Comparison of ENCODE assay signal across 9 cellular contexts in genomic region chr2:71332413-71332866, GRCh38. TPM values are rescaled to one million over a fixed set of nuclear protein-coding genes. Genes with fewer than 3 reads are reported as not detected.
A peak's percentile ranks its signal among the peaks of the same experiment; 100 is the strongest.
DNase-seq lines count a peak whose midpoint lies in the region; ATAC-seq and TF ChIP-seq lines count a peak whose summit lies in the region.
"Had no signal": no experiment of that assay in that cellular context is flagged by ENCODE, and none has a peak within 500 bp of the region (broad histone marks: within the 10 kb centered on the region; RNA-seq: fewer than 3 reads in every experiment).

No MANE protein-coding gene starts in this region.

- H3K4me1 ChIP-seq in GM23248 (ENCODE audit: insufficient read depth) (peaks cover 26% of the 10 kb centered on the region), SJSA1 (replicated peaks) (peaks cover 12% of the 10 kb centered on the region; the same call in 1 of the 2 replicates), skeletal muscle satellite cell (ENCODE audit: control insufficient read depth, insufficient read depth, low read length) (peaks cover 24% of the 10 kb centered on the region)

- H3K9ac ChIP-seq in GM23248 (peak overlapping the region; percentile 99), skeletal muscle satellite cell (ENCODE audit: low read depth, low read length) (peak overlapping the region; percentile 99)

- H3K4me3 ChIP-seq in GM23248 (peak overlapping the region; percentile 93), SJSA1 (peak overlapping the region; percentile 84), fibroblast of villous mesenchyme (ENCODE audit: low read depth, low read length) (peak overlapping the region; percentile 99), skeletal muscle satellite cell (ENCODE audit: low read length) (peak overlapping the region; percentile 100)

- H3K27me3 ChIP-seq in GM23248 (replicated peaks; ENCODE audit: insufficient read depth) (no peaks in the 10 kb centered on the region), SJSA1 (replicated peaks) (no peaks in the 10 kb centered on the region), skeletal muscle satellite cell (ENCODE audit: control insufficient read depth, insufficient read depth, low read length) (no peaks in the 10 kb centered on the region)

- H2AFZ ChIP-seq in GM23248: peak overlapping the region; percentile 81

- WGBS in GM23248 (ENCODE audit: low coverage in 1 of 2, low lambda C conversion rate in 2 of 2, missing lambda C conversion rate in 2 of 2), 2 experiments: 0 to 2% methylated on average over 8 of the region's 8 CpGs

- peaks cover 20% of the 10 kb centered on the region for H3F3A ChIP-seq in GM23248 (ENCODE audit: insufficient read depth)

- H3K4me2 ChIP-seq in GM23248 (ENCODE audit: unreplicated experiment) (peak overlapping the region; percentile 92), skeletal muscle satellite cell (ENCODE audit: low read length) (peak overlapping the region; percentile 81)

- H3K9me3 ChIP-seq in GM23248 (ENCODE audit: low read depth) (no peaks in the 10 kb centered on the region), SJSA1 (replicated peaks) (no peaks in the 10 kb centered on the region), skeletal muscle satellite cell (replicated peaks; ENCODE audit: low read length) (no peaks in the 10 kb centered on the region)

- no peak for TF ChIP-seq CTCF in fibroblast of villous mesenchyme (IDR thresholded peaks at IDR 0.05; ENCODE audit: insufficient read depth, low read depth, low read length)

- H3K9me2 ChIP-seq in GM23248 (ENCODE audit: insufficient read depth): no peaks in the 10 kb centered on the region

- in situ Hi-C loops in GM23248 (cut with MboI): no loop called here

- no peak for ATAC-seq in GM18873 (IDR thresholded peaks at IDR 0.05; ENCODE audit: low FRiP score, unreplicated experiment)
- no peak for ATAC-seq in HG02884 (IDR thresholded peaks at IDR 0.05; ENCODE audit: unreplicated experiment)

- DNase-seq in GM23248: no peak
- no peak for DNase-seq in SJSA1 (ENCODE audit: low read depth in 1 of 2, low spot score in 2 of 2)
- no peak for DNase-seq in fibroblast of villous mesenchyme (ENCODE audit: low read depth)
- no peak for DNase-seq in 8988T
- no peak for DNase-seq in activated effector memory CD4-positive, alpha-beta T cell treated with anti-CD3 and anti-CD28 coated beads, Interleukin-2, amount 50 U/mL, for 16 hours
- DNase-seq: NCI-H1930 had no signal

- H3K27ac ChIP-seq in GM23248 (peak overlapping the region; percentile 83), SJSA1 (peak overlapping the region; percentile 81)

- H3K79me2 ChIP-seq in GM23248 (ENCODE audit: insufficient read depth): peaks cover 59% of the 10 kb centered on the region

- H3K36me3 ChIP-seq in GM23248 (ENCODE audit: low read depth) (no peaks in the 10 kb centered on the region), SJSA1 (peaks cover 20% of the 10 kb centered on the region), skeletal muscle satellite cell (ENCODE audit: insufficient read depth, low read length) (no peaks in the 10 kb centered on the region)

- H4K20me1 ChIP-seq in GM23248 (ENCODE audit: insufficient read depth): peaks cover 15% of the 10 kb centered on the region; the same call in 1 of the 2 replicates

RNA-seq across cellular contexts. Expression of gene ZNF638, which starts 0.9 kb away (rescaled TPM):
- total RNA-seq in GM23248 (2014; rRNA removed; shearing (Covaris generic)): 75.0 and 83.0 TPM in 2 replicates
- 43.5 and 44.0 TPM in 2 replicates for polyA plus RNA-seq in GM23248 (2016; fragmentation: Nextera tagmentation; extraction: Ambion mirVana)
- 98.4 and 99.7 TPM in 2 replicates for total RNA-seq in SJSA1 (2014; rRNA removed; shearing (Covaris generic))
- 117 and 139 TPM in 2 replicates for total RNA-seq in fibroblast of villous mesenchyme
- total RNA-seq in skeletal muscle satellite cell (2012; rRNA removed): 81.3 and 99.6 TPM in 2 replicates
